ENCODE assay signal across 19 cellular contexts in the genomic region with DNA sequence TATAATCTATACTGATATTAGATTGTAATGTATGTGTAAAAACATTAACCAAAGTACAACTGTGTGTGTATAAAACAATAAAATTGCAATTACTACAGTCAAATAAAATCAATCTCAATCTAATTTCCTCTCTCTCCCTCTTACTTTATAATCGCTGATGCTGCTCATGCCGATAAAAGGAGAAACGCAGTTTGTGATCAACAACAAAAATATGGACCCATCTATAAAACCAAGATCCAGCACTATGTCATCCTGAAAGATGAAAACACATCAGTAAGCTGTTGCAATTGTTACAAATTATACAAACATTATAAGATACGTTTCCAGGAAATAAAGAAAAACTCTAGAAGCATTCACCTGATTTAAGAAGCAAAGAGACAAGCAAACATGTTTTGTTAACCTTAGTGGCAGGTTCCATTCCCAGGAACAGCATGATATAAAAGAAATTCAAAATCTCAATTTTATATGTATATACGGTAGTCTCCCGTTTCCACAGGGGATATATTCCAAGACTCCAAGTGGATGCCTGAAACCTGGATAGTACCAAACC. TPM values are rescaled to one million over a fixed set of nuclear protein-coding genes. Genes with fewer than 3 reads are reported as not detected.
DNase-seq lines count a peak whose midpoint lies in the region; ATAC-seq, FAIRE-seq and TF ChIP-seq lines count a peak whose summit lies in the region.
"Had no signal": no experiment of that assay in that cellular context is flagged by ENCODE, and none has a peak within 500 bp of the region (broad histone marks: within the 10 kb centered on the region; RNA-seq: fewer than 3 reads in every experiment).

No MANE protein-coding gene starts in this region.

- intact Hi-C loops in K562 (cut with micrococcal nuclease), result no loop called here

- POLR2A ChIA-PET in K562 (lab: Yijun Ruan, JAX), result no interaction called here

- BruUV-seq in K562 (replicated peaks; lab: Mats Ljungman, UMichigan), result no TSS peak

- H3K9me1 ChIP-seq in K562 (ENCODE audit: control insufficient read depth, insufficient read depth, low read length), result no peaks in the 10 kb centered on the region
- no peaks in the 10 kb centered on the region for H3K9me1 ChIP-seq in keratinocyte (ENCODE audit: control insufficient read depth, extremely low read depth, insufficient read depth, low read length)

- TF ChIP-seq POLR2A in K562 (conservative IDR thresholded peaks at IDR 0.05), result no peak

- TF ChIP-seq EP300 in K562 (IDR thresholded peaks at IDR 0.05; ENCODE audit: low read length), result no peak

- H4K20me1 ChIP-seq in K562 (replicated peaks; ENCODE audit: control insufficient read depth, insufficient read depth, low read length) (no peaks in the 10 kb centered on the region), keratinocyte (ENCODE audit: control insufficient read depth, extremely low read depth, insufficient read depth, low read length) (no peaks in the 10 kb centered on the region)

- peaks cover 38% of the 10 kb centered on the region for H3K4me1 ChIP-seq in ACC112 (ENCODE audit: control insufficient read depth, insufficient read depth, low read length, unreplicated experiment)
- H3K4me1 ChIP-seq in K562 (replicated peaks in 1 of 2; ENCODE audit: control insufficient read depth in 2 of 2, insufficient read depth in 2 of 2, low read length in 2 of 2), result peaks cover 0 to 29% of the 10 kb centered on the region in 2 experiments; a peak in 3 of 5 replicates
- H3K4me1 ChIP-seq in keratinocyte (ENCODE audit: control insufficient read depth, extremely low read depth, insufficient read depth, low read length), result peaks cover 24% of the 10 kb centered on the region
- H3K4me1 ChIP-seq: SJCRH30 had no signal

- DNase-seq in HT-29 (ENCODE audit: low spot score) (peak; percentile 69), K562 (ENCODE audit: extremely low read depth in 1 of 4, low spot score in 3 of 4) (no peak), keratinocyte (ENCODE audit: low read depth, low spot score) (no peak), activated T-cell treated with anti-CD3 and anti-CD28 coated beads for 4 hours (no peak), GOT3 (lab: John Stamatoyannopoulos, UW) (no peak), glomerular visceral epithelial cell (ENCODE audit: extremely low spot score) (no peak), NCI-H187 treated with DMSO at 0.1 percent for 48 hours (lab: John Stamatoyannopoulos, UW) (no peak)
- DNase-seq: CD4-positive, alpha-beta memory T cell; NCI-H1092 treated with DMSO at 0.1 percent for 48 hours; NCI-H187; NCI-H2171; NCI-H510A treated with DMSO at 0.1 percent for 48 hours had no signal

- dilution Hi-C loops in keratinocyte (cut with MboI; ENCODE audit: extremely low pct_ligation_motif_present, low sequenced_read_pairs), result no loop called here

- H3K36me3 ChIP-seq in ACC112 (ENCODE audit: insufficient read depth, low read length) (no peaks in the 10 kb centered on the region), K562 (ENCODE audit: control insufficient read depth, insufficient read depth, low read length) (no peaks in the 10 kb centered on the region), keratinocyte (ENCODE audit: control insufficient read depth in 2 of 2, extremely low read depth in 1 of 2, insufficient read depth in 2 of 2, low read length in 2 of 2) (no peaks in the 10 kb centered on the region)
- H3K36me3 ChIP-seq: MG63, SJCRH30 had no signal

- in situ Hi-C loops in K562 (cut with MboI), result no loop called here

- CTCF ChIA-PET in K562 (lab: Yijun Ruan, JAX; ENCODE audit: low intra/inter-chr PET ratio), result no interaction called here

- no peak for ATAC-seq in K562
- ATAC-seq: GM23338 had no signal

- WGBS in K562 (ENCODE audit: insufficient coverage, low coverage, missing lambda C conversion rate), result 56% methylated on average over 6 of the region's 6 CpGs

- TF ChIP-seq CTCF in K562 (IDR thresholded peaks at IDR 0.05 in 2 of 3, conservative IDR thresholded peaks at IDR 0.05 in 1 of 3; ENCODE audit: insufficient read depth in 2 of 3, low read depth in 1 of 3, low read length in 3 of 3) (no peak), keratinocyte (optimal IDR thresholded peaks at IDR 0.05 in 1 of 3, IDR thresholded peaks at IDR 0.05 in 1 of 3, conservative IDR thresholded peaks at IDR 0.05 in 1 of 3; ENCODE audit: extremely low read depth in 1 of 3, insufficient read depth in 2 of 3, low read length in 3 of 3) (no peak)

- TF ChIP-seq RAD21 in K562 (CRISPR knock-in tag; conservative IDR thresholded peaks at IDR 0.05 in 1 of 2, IDR thresholded peaks at IDR 0.05 in 1 of 2), result no peak

- no peaks in the 10 kb centered on the region for H3K9me3 ChIP-seq in K562 (replicated peaks; ENCODE audit: control insufficient read depth, insufficient read depth, low read depth, low read length)
- no peaks in the 10 kb centered on the region for H3K9me3 ChIP-seq in keratinocyte (ENCODE audit: control insufficient read depth, low read depth, low read length)
- H3K9me3 ChIP-seq: MG63, SJCRH30 had no signal

- H3K9ac ChIP-seq in K562 (ENCODE audit: insufficient read depth in 1 of 2, low read depth in 2 of 2, low read length in 2 of 2), result no peak overlapping the region
- H3K9ac ChIP-seq in keratinocyte (ENCODE audit: control insufficient read depth, extremely low read depth, insufficient read depth, low read length), result no peak overlapping the region
- H3K9ac ChIP-seq: KMS-11 had no signal

- peak overlapping the region; percentile 73 for H3K27ac ChIP-seq in ACC112 (ENCODE audit: low read depth, low read length)
- peak overlapping the region; percentile 66; the same call in 1 of the 3 replicates for H3K27ac ChIP-seq in K562 (ENCODE audit: extremely low read depth, low read depth, low read length)
- H3K27ac ChIP-seq in keratinocyte (ENCODE audit: control insufficient read depth, insufficient read depth, low read length), result peak overlapping the region; percentile 80
- H3K27ac ChIP-seq: KMS-11, SJCRH30 had no signal

- H3K4me2 ChIP-seq in K562 (ENCODE audit: insufficient read depth, low read length), result no peak overlapping the region
- H3K4me2 ChIP-seq in keratinocyte (ENCODE audit: control insufficient read depth, extremely low read depth, insufficient read depth, low read depth, low read length), result peak overlapping the region; percentile 28
- H3K4me2 ChIP-seq: GM23338, KMS-11 had no signal

- FAIRE-seq in K562 (lab: Jason Lieb, UNC), result no peak
- no peak for FAIRE-seq in keratinocyte (lab: Jason Lieb, UNC)

- H3K27me3 ChIP-seq in ACC112 (ENCODE audit: insufficient read depth, low read length) (no peaks in the 10 kb centered on the region), K562 (ENCODE audit: control insufficient read depth in 2 of 2, insufficient read depth in 2 of 2, low read length in 2 of 2) (no peaks in the 10 kb centered on the region), keratinocyte (ENCODE audit: control insufficient read depth, extremely low read depth, insufficient read depth, low read length) (no peaks in the 10 kb centered on the region)
- H3K27me3 ChIP-seq: MG63 had no signal

- H2AFZ ChIP-seq in ACC112 (ENCODE audit: low read length, unreplicated experiment), result peak overlapping the region; percentile 6
- peak overlapping the region; percentile 37 for H2AFZ ChIP-seq in K562 (ENCODE audit: low read depth, low read length)
- H2AFZ ChIP-seq in keratinocyte (ENCODE audit: control insufficient read depth, low read length), result no peak overlapping the region
- H2AFZ ChIP-seq: GM23338 had no signal

- H3K79me2 ChIP-seq in ACC112 (ENCODE audit: control insufficient read depth, insufficient read depth, low read length, unreplicated experiment) (no peaks in the 10 kb centered on the region), K562 (ENCODE audit: control insufficient read depth, insufficient read depth, low read length) (no peaks in the 10 kb centered on the region), keratinocyte (ENCODE audit: control insufficient read depth, insufficient read depth, low read length) (no peaks in the 10 kb centered on the region)

- H3K4me3 ChIP-seq in ACC112 (ENCODE audit: low read depth, low read length) (no peak overlapping the region), K562 (no peak overlapping the region), keratinocyte (ENCODE audit: control insufficient read depth in 2 of 3, extremely low read depth in 1 of 3, insufficient read depth in 2 of 3, low read depth in 1 of 3, low read length in 3 of 3) (no peak overlapping the region)
- H3K4me3 ChIP-seq: GM23338, MG63, SJCRH30 had no signal

RNA-seq across cellular contexts. Expression of a gene that starts 33.6 kb away (rescaled TPM):
- not detected in 2 replicates for total RNA-seq in HT-29 (2014; rRNA removed; shearing (Covaris generic))
- total RNA-seq in K562 (2011; cell fraction: chromatin; rRNA removed; ENCODE audit: low replicate concordance), result 0.37 and 1.0 TPM in 2 replicates
- 0.17 and 0.39 TPM in 2 replicates for total RNA-seq in K562 (2011; cell fraction: nucleolus; rRNA removed)
- 0.31 and 0.59 TPM in 2 replicates for total RNA-seq in K562 (2011; cell fraction: nucleoplasm; rRNA removed)
- total RNA-seq in K562 (2014; rRNA removed) (0.12 and 0.23 TPM in 2 replicates), K562 (2014; rRNA removed; fragmentation: Illumina TruSeq; extraction: Trizol) (0.22 and 0.29 TPM in 2 replicates), K562 (2015; rRNA removed; fragmentation: Illumina TruSeq; extraction: Trizol) (0.11 and 0.34 TPM in 2 replicates), K562 (2021) (0.02 and 0.73 TPM in 2 replicates)
- polyA plus RNA-seq in K562 (2011; rRNA removed) (0.15 and 0.17 TPM in 2 replicates), K562 (2014; fragmentation: Illumina TruSeq; extraction: Trizol) (0.06 and 0.12 TPM in 2 replicates), K562 (2014; fragmentation: Nextera tagmentation; extraction: Ambion mirVana) (under 1 TPM; 0.08 to 0.15 TPM), K562 (2014; rRNA removed) (0.05 and 0.13 TPM in 2 replicates), keratinocyte (0.07 to 0.35 TPM (median 0.14 TPM) in 3 replicates)
- 0.04 and 0.09 TPM in 2 replicates for polyA plus RNA-seq in K562 (2011; cell fraction: cytosol; rRNA removed)
- 0.13 and 0.25 TPM in 2 replicates for polyA plus RNA-seq in K562 (2011; cell fraction: nucleus; rRNA removed)
- polyA plus RNA-seq in K562 (2012), result 0.14 TPM in 2 replicates
- polyA minus RNA-seq in K562 (2011; rRNA and poly(A)+ RNA removed), result 0.15 and 0.21 TPM in 2 replicates
- polyA minus RNA-seq in K562 (2011; cell fraction: cytosol; rRNA and poly(A)+ RNA removed), result not detected in 2 replicates
- polyA minus RNA-seq in K562 (2011; cell fraction: nucleus; rRNA and poly(A)+ RNA removed), result 0.13 and 0.44 TPM in 2 replicates
- polyA plus RNA-seq in keratinocyte (2011; ENCODE audit: low read depth), result 0.20 TPM
- 0.04 and 0.06 TPM in 2 replicates for polyA plus RNA-seq in keratinocyte (2011; cell fraction: cytosol; rRNA removed)
- 1.2 TPM in 2 replicates for polyA plus RNA-seq in keratinocyte (2011; cell fraction: nucleus; rRNA removed)
- 0.02 and 0.23 TPM in 2 replicates for polyA plus RNA-seq in keratinocyte (2012; ENCODE audit: low replicate concordance)
- polyA minus RNA-seq in keratinocyte, result 0.92 to 1.4 TPM in 2 of 3 replicates, not detected in the other
- not detected for polyA minus RNA-seq in keratinocyte (2011; cell fraction: cytosol; rRNA and poly(A)+ RNA removed)
- polyA minus RNA-seq in keratinocyte (2011; cell fraction: nucleus; rRNA and poly(A)+ RNA removed), result 3.9 and 8.8 TPM in 2 replicates
- total RNA-seq: Daoy, GM23338, RPMI7951, SJCRH30 had no signal
- polyA plus RNA-seq: CD4-positive, alpha-beta memory T cell; GM23338 had no signal

RNA-seq across cellular contexts. Expression of a gene that starts 53.3 kb away (rescaled TPM):
- total RNA-seq in HT-29 (2014; rRNA removed; shearing (Covaris generic)), result 0.25 and 0.29 TPM in 2 replicates
- total RNA-seq in K562 (2011; cell fraction: chromatin; rRNA removed; ENCODE audit: low replicate concordance), result 0.16 TPM in 1 of 2 replicates, not detected in the other
- not detected in 2 replicates for total RNA-seq in K562 (2011; cell fraction: nucleolus; rRNA removed)
- not detected in 2 replicates for total RNA-seq in K562 (2011; cell fraction: nucleoplasm; rRNA removed)
- total RNA-seq in K562 (2014; rRNA removed) (0.12 and 0.45 TPM in 2 replicates), K562 (2014; rRNA removed; fragmentation: Illumina TruSeq; extraction: Trizol) (0.15 TPM in 1 of 2 replicates, not detected in the other), K562 (2015; rRNA removed; fragmentation: Illumina TruSeq; extraction: Trizol) (not detected in 2 replicates), K562 (2021) (0.09 and 0.16 TPM in 2 replicates)
- polyA plus RNA-seq in K562 (2011; rRNA removed) (0.03 and 0.04 TPM in 2 replicates), K562 (2014; fragmentation: Illumina TruSeq; extraction: Trizol) (0.15 TPM in 1 of 2 replicates, not detected in the other), K562 (2014; fragmentation: Nextera tagmentation; extraction: Ambion mirVana) (under 1 TPM; 0.13 to 0.17 TPM), K562 (2014; rRNA removed) (0.36 TPM in 1 of 2 replicates, not detected in the other), keratinocyte (0.14 to 0.99 TPM (median 0.46 TPM) in 3 replicates)
- 0.03 and 0.04 TPM in 2 replicates for polyA plus RNA-seq in K562 (2011; cell fraction: cytosol; rRNA removed)
- 0.08 TPM in 1 of 2 replicates, not detected in the other for polyA plus RNA-seq in K562 (2011; cell fraction: nucleus; rRNA removed)
- 0.05 and 0.10 TPM in 2 replicates for polyA plus RNA-seq in K562 (2012)
- not detected in 2 replicates for polyA minus RNA-seq in K562 (2011; rRNA and poly(A)+ RNA removed)
- not detected in 2 replicates for polyA minus RNA-seq in K562 (2011; cell fraction: cytosol; rRNA and poly(A)+ RNA removed)
- polyA minus RNA-seq in K562 (2011; cell fraction: nucleus; rRNA and poly(A)+ RNA removed), result 0.11 TPM in 1 of 2 replicates, not detected in the other
- 5.5 TPM for polyA plus RNA-seq in keratinocyte (2011; ENCODE audit: low read depth)
- polyA plus RNA-seq in keratinocyte (2011; cell fraction: cytosol; rRNA removed), result 0.09 and 0.12 TPM in 2 replicates
- polyA plus RNA-seq in keratinocyte (2011; cell fraction: nucleus; rRNA removed), result 2.7 and 2.8 TPM in 2 replicates
- polyA plus RNA-seq in keratinocyte (2012; ENCODE audit: low replicate concordance), result 0.17 and 2.1 TPM in 2 replicates
- polyA minus RNA-seq in keratinocyte, result 1.6 to 3.3 TPM in 2 of 3 replicates, not detected in the other
- polyA minus RNA-seq in keratinocyte (2011; cell fraction: cytosol; rRNA and poly(A)+ RNA removed), result not detected
- polyA minus RNA-seq in keratinocyte (2011; cell fraction: nucleus; rRNA and poly(A)+ RNA removed), result 2.1 and 7.1 TPM in 2 replicates
- total RNA-seq: GM23338, SJCRH30 had no signal
- polyA plus RNA-seq: CD4-positive, alpha-beta memory T cell; GM23338 had no signal
